1 cellular context compared by ENCODE assay signal in the genomic region with DNA sequence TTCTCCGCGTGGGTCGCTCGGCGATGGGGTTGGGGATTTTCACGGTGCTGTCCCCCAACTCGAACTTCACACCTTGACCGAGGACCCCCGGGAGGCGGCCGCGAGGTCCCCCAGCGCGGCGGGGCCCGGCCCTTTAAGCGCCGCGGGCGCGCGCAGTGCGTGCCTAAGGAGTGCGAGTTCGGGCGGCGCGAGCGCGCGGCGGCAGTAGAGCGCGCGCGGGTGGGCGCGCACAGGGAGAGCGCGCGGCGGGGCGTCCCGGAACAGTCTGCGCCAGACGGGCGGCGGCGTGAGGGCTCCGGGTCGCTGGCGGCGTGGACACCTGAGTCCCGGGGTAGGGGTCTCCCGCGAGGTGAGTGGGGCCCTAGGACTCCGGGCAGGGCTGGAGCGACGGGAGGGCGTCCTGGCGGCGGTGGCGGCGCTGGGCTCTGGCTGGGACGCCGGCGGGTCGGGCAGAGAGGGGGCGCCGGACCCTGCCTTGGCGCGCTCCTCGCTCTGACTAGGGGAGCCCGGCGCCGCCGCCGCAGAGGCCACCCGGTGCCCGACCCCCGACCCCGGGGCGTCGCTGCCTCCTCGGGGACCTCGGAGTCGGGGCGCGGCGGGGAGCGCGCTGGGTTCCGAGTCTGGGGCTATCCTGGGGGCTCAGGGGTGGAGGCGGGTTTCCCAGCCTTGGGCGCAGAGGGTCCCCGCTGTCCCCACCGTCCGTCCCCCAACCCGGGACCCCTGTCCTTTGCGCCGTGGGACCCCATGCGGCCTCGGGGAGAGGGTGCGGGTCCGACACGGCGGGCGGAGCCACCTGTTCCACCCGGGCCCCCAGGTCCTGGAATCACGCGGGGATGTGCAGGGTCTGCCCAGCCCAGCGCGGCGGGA.
TF ChIP-seq lines count a peak whose summit lies in the region.

A gene with protein sequence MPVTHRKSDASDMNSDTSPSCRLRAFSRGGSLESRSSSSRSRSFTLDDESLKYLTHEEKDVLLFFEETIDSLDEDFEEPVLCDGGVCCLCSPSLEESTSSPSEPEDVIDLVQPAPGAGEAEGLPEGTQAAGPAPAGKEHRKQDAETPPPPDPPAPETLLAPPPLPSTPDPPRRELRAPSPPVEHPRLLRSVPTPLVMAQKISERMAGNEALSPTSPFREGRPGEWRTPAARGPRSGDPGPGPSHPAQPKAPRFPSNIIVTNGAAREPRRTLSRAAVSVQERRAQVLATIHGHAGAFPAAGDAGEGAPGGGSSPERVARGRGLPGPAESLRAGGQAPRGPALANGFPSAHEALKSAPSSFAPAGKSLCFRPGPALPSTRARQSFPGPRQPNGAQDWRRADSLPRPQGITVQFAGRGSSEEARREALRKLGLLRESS (plus strand): TSS at position 235 of the 867 bp plus-strand sequence. CDS start 28,722 bp downstream, outside the sequence.

TF ChIP-seq in HepG2, 621 proteins besides CTCF, POLR2A, EP300 and RAD21 (continued from another document and continues in another):
- TF ChIP-seq, protein P1, sequence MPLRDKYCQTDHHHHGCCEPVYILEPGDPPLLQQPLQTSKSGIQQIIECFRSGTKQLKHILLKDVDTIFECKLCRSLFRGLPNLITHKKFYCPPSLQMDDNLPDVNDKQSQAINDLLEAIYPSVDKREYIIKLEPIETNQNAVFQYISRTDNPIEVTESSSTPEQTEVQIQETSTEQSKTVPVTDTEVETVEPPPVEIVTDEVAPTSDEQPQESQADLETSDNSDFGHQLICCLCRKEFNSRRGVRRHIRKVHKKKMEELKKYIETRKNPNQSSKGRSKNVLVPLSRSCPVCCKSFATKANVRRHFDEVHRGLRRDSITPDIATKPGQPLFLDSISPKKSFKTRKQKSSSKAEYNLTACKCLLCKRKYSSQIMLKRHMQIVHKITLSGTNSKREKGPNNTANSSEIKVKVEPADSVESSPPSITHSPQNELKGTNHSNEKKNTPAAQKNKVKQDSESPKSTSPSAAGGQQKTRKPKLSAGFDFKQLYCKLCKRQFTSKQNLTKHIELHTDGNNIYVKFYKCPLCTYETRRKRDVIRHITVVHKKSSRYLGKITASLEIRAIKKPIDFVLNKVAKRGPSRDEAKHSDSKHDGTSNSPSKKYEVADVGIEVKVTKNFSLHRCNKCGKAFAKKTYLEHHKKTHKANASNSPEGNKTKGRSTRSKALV (CRISPR knock-in tag; IDR thresholded peaks at IDR 0.05), result no peak
- no peak for TF ChIP-seq U2AF2 (IDR thresholded peaks at IDR 0.05; ENCODE audit: low read depth, low read length)
- TF ChIP-seq, protein P2, sequence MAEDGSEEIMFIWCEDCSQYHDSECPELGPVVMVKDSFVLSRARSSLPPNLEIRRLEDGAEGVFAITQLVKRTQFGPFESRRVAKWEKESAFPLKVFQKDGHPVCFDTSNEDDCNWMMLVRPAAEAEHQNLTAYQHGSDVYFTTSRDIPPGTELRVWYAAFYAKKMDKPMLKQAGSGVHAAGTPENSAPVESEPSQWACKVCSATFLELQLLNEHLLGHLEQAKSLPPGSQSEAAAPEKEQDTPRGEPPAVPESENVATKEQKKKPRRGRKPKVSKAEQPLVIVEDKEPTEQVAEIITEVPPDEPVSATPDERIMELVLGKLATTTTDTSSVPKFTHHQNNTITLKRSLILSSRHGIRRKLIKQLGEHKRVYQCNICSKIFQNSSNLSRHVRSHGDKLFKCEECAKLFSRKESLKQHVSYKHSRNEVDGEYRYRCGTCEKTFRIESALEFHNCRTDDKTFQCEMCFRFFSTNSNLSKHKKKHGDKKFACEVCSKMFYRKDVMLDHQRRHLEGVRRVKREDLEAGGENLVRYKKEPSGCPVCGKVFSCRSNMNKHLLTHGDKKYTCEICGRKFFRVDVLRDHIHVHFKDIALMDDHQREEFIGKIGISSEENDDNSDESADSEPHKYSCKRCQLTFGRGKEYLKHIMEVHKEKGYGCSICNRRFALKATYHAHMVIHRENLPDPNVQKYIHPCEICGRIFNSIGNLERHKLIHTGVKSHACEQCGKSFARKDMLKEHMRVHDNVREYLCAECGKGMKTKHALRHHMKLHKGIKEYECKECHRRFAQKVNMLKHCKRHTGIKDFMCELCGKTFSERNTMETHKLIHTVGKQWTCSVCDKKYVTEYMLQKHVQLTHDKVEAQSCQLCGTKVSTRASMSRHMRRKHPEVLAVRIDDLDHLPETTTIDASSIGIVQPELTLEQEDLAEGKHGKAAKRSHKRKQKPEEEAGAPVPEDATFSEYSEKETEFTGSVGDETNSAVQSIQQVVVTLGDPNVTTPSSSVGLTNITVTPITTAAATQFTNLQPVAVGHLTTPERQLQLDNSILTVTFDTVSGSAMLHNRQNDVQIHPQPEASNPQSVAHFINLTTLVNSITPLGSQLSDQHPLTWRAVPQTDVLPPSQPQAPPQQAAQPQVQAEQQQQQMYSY (CRISPR knock-in tag; IDR thresholded peaks at IDR 0.05), result no peak
- TF ChIP-seq, protein P3, sequence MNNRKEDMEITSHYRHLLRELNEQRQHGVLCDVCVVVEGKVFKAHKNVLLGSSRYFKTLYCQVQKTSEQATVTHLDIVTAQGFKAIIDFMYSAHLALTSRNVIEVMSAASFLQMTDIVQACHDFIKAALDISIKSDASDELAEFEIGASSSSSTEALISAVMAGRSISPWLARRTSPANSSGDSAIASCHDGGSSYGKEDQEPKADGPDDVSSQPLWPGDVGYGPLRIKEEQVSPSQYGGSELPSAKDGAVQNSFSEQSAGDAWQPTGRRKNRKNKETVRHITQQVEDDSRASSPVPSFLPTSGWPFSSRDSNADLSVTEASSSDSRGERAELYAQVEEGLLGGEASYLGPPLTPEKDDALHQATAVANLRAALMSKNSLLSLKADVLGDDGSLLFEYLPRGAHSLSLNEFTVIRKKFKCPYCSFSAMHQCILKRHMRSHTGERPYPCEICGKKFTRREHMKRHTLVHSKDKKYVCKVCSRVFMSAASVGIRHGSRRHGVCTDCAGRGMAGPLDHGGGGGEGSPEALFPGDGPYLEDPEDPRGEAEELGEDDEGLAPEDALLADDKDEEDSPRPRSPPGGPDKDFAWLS (CRISPR knock-in tag; IDR thresholded peaks at IDR 0.05; ENCODE audit: borderline replicate concordance), result no peak
- TF ChIP-seq, protein P4, sequence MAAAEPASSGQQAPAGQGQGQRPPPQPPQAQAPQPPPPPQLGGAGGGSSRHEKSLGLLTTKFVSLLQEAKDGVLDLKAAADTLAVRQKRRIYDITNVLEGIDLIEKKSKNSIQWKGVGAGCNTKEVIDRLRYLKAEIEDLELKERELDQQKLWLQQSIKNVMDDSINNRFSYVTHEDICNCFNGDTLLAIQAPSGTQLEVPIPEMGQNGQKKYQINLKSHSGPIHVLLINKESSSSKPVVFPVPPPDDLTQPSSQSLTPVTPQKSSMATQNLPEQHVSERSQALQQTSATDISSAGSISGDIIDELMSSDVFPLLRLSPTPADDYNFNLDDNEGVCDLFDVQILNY (CRISPR knock-in tag; conservative IDR thresholded peaks at IDR 0.05), result no peak
- TF ChIP-seq, protein P5, sequence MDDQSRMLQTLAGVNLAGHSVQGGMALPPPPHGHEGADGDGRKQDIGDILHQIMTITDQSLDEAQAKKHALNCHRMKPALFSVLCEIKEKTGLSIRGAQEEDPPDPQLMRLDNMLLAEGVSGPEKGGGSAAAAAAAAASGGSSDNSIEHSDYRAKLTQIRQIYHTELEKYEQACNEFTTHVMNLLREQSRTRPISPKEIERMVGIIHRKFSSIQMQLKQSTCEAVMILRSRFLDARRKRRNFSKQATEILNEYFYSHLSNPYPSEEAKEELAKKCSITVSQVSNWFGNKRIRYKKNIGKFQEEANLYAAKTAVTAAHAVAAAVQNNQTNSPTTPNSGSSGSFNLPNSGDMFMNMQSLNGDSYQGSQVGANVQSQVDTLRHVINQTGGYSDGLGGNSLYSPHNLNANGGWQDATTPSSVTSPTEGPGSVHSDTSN (CRISPR knock-in tag; IDR thresholded peaks at IDR 0.05; ENCODE audit: borderline replicate concordance), result no peak
- no peak for TF ChIP-seq HDAC1 (CRISPR knock-in tag; IDR thresholded peaks at IDR 0.05)
- no peak for TF ChIP-seq ONECUT2 (CRISPR knock-in tag; IDR thresholded peaks at IDR 0.05)
- TF ChIP-seq KLF13 (CRISPR knock-in tag; IDR thresholded peaks at IDR 0.05), result no peak
- TF ChIP-seq, protein P6, sequence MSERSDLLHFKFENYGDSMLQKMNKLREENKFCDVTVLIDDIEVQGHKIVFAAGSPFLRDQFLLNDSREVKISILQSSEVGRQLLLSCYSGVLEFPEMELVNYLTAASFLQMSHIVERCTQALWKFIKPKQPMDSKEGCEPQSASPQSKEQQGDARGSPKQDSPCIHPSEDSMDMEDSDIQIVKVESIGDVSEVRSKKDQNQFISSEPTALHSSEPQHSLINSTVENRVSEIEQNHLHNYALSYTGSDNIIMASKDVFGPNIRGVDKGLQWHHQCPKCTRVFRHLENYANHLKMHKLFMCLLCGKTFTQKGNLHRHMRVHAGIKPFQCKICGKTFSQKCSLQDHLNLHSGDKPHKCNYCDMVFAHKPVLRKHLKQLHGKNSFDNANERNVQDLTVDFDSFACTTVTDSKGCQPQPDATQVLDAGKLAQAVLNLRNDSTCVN (CRISPR knock-in tag; IDR thresholded peaks at IDR 0.05; ENCODE audit: borderline replicate concordance), result no peak
- TF ChIP-seq SMARCC2 (IDR thresholded peaks at IDR 0.05), result no peak
- TF ChIP-seq NFE2 (CRISPR knock-in tag; IDR thresholded peaks at IDR 0.05), result no peak
- no peak for TF ChIP-seq DMAP1 (CRISPR knock-in tag; IDR thresholded peaks at IDR 0.05)
- no peak for TF ChIP-seq DPF2 (CRISPR knock-in tag; IDR thresholded peaks at IDR 0.05; ENCODE audit: borderline replicate concordance, low read depth)
- no peak for TF ChIP-seq ZNF17 (CRISPR knock-in tag; IDR thresholded peaks at IDR 0.05)
- no peak for TF ChIP-seq ZNF160 (CRISPR knock-in tag; IDR thresholded peaks at IDR 0.05)
- TF ChIP-seq ZNF713 (CRISPR knock-in tag; IDR thresholded peaks at IDR 0.05), result no peak
- 0 out of 2 replicates have a peak, but pooled peaks have one; percentile 60 for TF ChIP-seq GLI4 (CRISPR knock-in tag; IDR thresholded peaks at IDR 0.05; ENCODE audit: borderline replicate concordance)
- no peak; the same call in 1 of the 2 replicates for TF ChIP-seq ZNF788 (CRISPR knock-in tag; IDR thresholded peaks at IDR 0.05; ENCODE audit: borderline replicate concordance)
- TF ChIP-seq, protein P7, sequence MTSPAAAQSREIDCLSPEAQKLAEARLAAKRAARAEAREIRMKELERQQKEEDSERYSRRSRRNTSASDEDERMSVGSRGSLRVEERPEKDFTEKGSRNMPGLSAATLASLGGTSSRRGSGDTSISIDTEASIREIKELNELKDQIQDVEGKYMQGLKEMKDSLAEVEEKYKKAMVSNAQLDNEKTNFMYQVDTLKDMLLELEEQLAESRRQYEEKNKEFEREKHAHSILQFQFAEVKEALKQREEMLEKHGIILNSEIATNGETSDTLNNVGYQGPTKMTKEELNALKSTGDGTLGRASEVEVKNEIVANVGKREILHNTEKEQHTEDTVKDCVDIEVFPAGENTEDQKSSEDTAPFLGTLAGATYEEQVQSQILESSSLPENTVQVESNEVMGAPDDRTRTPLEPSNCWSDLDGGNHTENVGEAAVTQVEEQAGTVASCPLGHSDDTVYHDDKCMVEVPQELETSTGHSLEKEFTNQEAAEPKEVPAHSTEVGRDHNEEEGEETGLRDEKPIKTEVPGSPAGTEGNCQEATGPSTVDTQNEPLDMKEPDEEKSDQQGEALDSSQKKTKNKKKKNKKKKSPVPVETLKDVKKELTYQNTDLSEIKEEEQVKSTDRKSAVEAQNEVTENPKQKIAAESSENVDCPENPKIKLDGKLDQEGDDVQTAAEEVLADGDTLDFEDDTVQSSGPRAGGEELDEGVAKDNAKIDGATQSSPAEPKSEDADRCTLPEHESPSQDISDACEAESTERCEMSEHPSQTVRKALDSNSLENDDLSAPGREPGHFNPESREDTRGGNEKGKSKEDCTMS (CRISPR knock-in tag; conservative IDR thresholded peaks at IDR 0.05), result no peak
- TF ChIP-seq YY1 (IDR thresholded peaks at IDR 0.05; ENCODE audit: insufficient read depth, insufficient replicate concordance, low read depth, low read length), result peak; percentile 34
- TF ChIP-seq, protein P8, sequence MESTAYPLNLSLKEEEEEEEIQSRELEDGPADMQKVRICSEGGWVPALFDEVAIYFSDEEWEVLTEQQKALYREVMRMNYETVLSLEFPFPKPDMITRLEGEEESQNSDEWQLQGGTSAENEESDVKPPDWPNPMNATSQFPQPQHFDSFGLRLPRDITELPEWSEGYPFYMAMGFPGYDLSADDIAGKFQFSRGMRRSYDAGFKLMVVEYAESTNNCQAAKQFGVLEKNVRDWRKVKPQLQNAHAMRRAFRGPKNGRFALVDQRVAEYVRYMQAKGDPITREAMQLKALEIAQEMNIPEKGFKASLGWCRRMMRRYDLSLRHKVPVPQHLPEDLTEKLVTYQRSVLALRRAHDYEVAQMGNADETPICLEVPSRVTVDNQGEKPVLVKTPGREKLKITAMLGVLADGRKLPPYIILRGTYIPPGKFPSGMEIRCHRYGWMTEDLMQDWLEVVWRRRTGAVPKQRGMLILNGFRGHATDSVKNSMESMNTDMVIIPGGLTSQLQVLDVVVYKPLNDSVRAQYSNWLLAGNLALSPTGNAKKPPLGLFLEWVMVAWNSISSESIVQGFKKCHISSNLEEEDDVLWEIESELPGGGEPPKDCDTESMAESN (CRISPR knock-in tag; conservative IDR thresholded peaks at IDR 0.05), result peak; percentile 90
- TF ChIP-seq, protein P9, sequence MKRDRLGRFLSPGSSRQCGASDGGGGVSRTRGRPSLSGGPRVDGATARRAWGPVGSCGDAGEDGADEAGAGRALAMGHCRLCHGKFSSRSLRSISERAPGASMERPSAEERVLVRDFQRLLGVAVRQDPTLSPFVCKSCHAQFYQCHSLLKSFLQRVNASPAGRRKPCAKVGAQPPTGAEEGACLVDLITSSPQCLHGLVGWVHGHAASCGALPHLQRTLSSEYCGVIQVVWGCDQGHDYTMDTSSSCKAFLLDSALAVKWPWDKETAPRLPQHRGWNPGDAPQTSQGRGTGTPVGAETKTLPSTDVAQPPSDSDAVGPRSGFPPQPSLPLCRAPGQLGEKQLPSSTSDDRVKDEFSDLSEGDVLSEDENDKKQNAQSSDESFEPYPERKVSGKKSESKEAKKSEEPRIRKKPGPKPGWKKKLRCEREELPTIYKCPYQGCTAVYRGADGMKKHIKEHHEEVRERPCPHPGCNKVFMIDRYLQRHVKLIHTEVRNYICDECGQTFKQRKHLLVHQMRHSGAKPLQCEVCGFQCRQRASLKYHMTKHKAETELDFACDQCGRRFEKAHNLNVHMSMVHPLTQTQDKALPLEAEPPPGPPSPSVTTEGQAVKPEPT (CRISPR knock-in tag; IDR thresholded peaks at IDR 0.05; ENCODE audit: low read depth), result no peak
- TF ChIP-seq HMG20A (CRISPR knock-in tag; IDR thresholded peaks at IDR 0.05; ENCODE audit: borderline replicate concordance), result no peak
- no peak for TF ChIP-seq FOXK2 (IDR thresholded peaks at IDR 0.05)
- TF ChIP-seq, protein P10, sequence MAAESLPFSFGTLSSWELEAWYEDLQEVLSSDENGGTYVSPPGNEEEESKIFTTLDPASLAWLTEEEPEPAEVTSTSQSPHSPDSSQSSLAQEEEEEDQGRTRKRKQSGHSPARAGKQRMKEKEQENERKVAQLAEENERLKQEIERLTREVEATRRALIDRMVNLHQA (CRISPR knock-in tag; IDR thresholded peaks at IDR 0.05), result no peak
- no peak for TF ChIP-seq HHEX (CRISPR knock-in tag; IDR thresholded peaks at IDR 0.05)
- no peak for TF ChIP-seq ZNF205 (CRISPR knock-in tag; IDR thresholded peaks at IDR 0.05)
- no peak for TF ChIP-seq NR2F6 (IDR thresholded peaks at IDR 0.05)
- TF ChIP-seq NR2F6 (CRISPR knock-in tag; IDR thresholded peaks at IDR 0.05), result no peak
- TF ChIP-seq, protein P11, sequence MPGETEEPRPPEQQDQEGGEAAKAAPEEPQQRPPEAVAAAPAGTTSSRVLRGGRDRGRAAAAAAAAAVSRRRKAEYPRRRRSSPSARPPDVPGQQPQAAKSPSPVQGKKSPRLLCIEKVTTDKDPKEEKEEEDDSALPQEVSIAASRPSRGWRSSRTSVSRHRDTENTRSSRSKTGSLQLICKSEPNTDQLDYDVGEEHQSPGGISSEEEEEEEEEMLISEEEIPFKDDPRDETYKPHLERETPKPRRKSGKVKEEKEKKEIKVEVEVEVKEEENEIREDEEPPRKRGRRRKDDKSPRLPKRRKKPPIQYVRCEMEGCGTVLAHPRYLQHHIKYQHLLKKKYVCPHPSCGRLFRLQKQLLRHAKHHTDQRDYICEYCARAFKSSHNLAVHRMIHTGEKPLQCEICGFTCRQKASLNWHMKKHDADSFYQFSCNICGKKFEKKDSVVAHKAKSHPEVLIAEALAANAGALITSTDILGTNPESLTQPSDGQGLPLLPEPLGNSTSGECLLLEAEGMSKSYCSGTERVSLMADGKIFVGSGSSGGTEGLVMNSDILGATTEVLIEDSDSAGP (CRISPR knock-in tag; IDR thresholded peaks at IDR 0.05; ENCODE audit: borderline replicate concordance), result peak; percentile 99
